ENCODE assay signal across 8 cellular contexts in the genomic region with DNA sequence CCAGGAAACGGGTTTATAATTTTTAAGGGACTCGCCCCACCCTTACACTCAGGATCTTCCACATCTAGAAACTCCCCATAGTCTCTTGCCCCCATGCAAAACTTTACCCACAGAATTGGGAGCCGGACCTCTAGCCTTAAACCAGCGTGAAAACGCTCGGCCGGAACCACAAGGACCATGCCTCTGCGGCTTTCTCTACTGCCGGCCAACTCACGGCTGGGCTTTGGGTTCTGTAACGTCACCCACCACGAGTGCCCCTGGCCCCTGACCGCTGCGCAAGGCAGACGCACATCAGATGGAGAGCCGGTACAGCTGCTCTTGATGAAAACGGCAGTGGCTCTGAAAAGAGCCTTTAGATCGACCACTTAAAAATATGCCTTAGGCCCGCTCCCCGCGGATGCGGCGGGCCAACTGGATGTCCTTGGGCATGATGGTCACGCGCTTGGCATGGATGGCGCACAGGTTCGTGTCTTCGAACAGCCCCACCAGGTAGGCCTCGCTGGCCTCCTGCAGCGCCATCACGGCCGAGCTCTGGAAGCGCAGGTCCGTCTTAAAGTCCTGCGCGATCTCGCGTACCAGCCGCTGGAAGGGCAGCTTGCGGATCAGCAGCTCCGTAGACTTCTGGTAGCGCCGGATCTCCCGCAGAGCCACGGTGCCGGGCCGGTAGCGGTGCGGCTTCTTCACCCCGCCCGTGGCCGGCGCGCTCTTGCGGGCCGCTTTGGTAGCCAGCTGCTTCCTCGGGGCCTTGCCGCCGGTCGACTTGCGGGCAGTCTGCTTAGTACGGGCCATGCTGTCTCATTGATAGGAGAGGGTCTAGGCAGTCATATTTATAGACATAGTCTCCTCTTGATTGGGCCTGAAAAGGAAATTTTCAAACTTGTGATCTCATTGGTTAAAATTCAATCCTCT. TPM values are rescaled to one million over a fixed set of nuclear protein-coding genes. Genes with fewer than 3 reads are reported as not detected.
DNase-seq lines count a peak whose midpoint lies in the region; ATAC-seq and TF ChIP-seq lines count a peak whose summit lies in the region.
"Not testable (repeated sequence)": the region's sequence is repeated elsewhere in the genome, so short reads cannot be mapped to it uniquely, and the experiment has no call there.

No MANE protein-coding gene starts in this region.

- not testable (repeated sequence) for H3K27me3 ChIP-seq in lung (ENCODE audit: control insufficient read depth, insufficient read depth)

- not testable (repeated sequence) for H2AFZ ChIP-seq in OCI-LY7 (ENCODE audit: low read length)

- H3K79me2 ChIP-seq in OCI-LY7 (ENCODE audit: insufficient read depth, low read depth, low read length): not testable (repeated sequence)

- peak overlapping the region; percentile 64 for H3K4me2 ChIP-seq in OCI-LY7 (ENCODE audit: low read length)

- CTCF ChIA-PET in OCI-LY7 (lab: Charles Lee; ENCODE audit: unreplicated experiment): not testable (repeated sequence)

- DNase-seq in CD14-positive monocyte (ENCODE audit: low spot score) (peak; percentile 40), LNCaP clone FGC (ENCODE audit: low read depth) (peak; percentile 63), OCI-LY7 (ENCODE audit: low spot score) (peak; percentile 66), lung (ENCODE audit: low spot score) (peak; percentile 61)
- DNase-seq in activated CD8-positive, alpha-beta memory T cell treated with anti-CD3 and anti-CD28 coated beads, Interleukin-2, amount 50 U/mL, for 24 hours (ENCODE audit: extremely low read depth): peak; percentile 23
- DNase-seq in effector memory CD8-positive, alpha-beta T cell: peak; percentile 65 to 79 (median 69)
- DNase-seq in stimulated activated CD4-positive, alpha-beta T cell treated with anti-CD3 and anti-CD28 coated beads, Interleukin-2, amount 100 ng/mL, for 24 hours: peak; percentile 49 to 57

- intact Hi-C loops in CD14-positive monocyte (cut with micrococcal nuclease); OCI-LY7 (cut with micrococcal nuclease; ENCODE audit: unreplicated experiment): not testable (repeated sequence)

- POLR2A ChIA-PET in OCI-LY7 (lab: Charles Lee): not testable (repeated sequence)

- not testable (repeated sequence) for H3K4me1 ChIP-seq in OCI-LY7 (ENCODE audit: insufficient read depth, low read length, poor library complexity, severe bottlenecking); lung (ENCODE audit: control insufficient read depth in 2 of 2, insufficient read depth in 2 of 2, low read length in 2 of 2)

- not testable (repeated sequence) for H3K9me3 Mint-ChIP-seq in CD14-positive monocyte; effector memory CD8-positive, alpha-beta T cell

- H3K4me3 ChIP-seq in LNCaP clone FGC (ENCODE audit: low read depth, low read length) (peak overlapping the region; percentile 54), OCI-LY7 (ENCODE audit: low read depth, low read length, poor library complexity, severe bottlenecking) (peak overlapping the region; percentile 67), lung (peak overlapping the region; percentile 31)

- not testable (repeated sequence) for H4K20me1 ChIP-seq in OCI-LY7 (ENCODE audit: insufficient read depth, low read length)

- not testable (repeated sequence) for H3K9me3 ChIP-seq in OCI-LY7 (ENCODE audit: low read length); lung (ENCODE audit: control insufficient read depth in 2 of 2, insufficient read depth in 1 of 2, low read length in 1 of 2)

- not testable (repeated sequence) for H3K27me3 Mint-ChIP-seq in CD14-positive monocyte (ENCODE audit: low read depth in 3 of 3); effector memory CD8-positive, alpha-beta T cell

- H3K9me2 ChIP-seq in OCI-LY7 (ENCODE audit: insufficient read depth, low read length): not testable (repeated sequence)

- TSS peak; percentile 100 for BruUV-seq in OCI-LY7 (replicated peaks; lab: Mats Ljungman, UMichigan)

- not testable (repeated sequence) for H3K36me3 ChIP-seq in OCI-LY7 (ENCODE audit: insufficient read depth, low read length); lung (ENCODE audit: control insufficient read depth in 2 of 2, insufficient read depth in 2 of 2, low read length in 2 of 2)

- peak overlapping the region; percentile 91 to 98 (median 98) for H3K27ac Mint-ChIP-seq in CD14-positive monocyte
- peak overlapping the region; percentile 95 to 98 for H3K27ac Mint-ChIP-seq in effector memory CD8-positive, alpha-beta T cell

- ATAC-seq in GM21447 (IDR thresholded peaks at IDR 0.05; ENCODE audit: unreplicated experiment) (peak; percentile 35), lung (ENCODE audit: insufficient read depth, low FRiP score) (peak; percentile 47)
- peak; percentile 43 for ATAC-seq in effector memory CD8-positive, alpha-beta T cell (replicated peaks)

- WGBS in lung, 2 donors: 0 to 2% methylated on average over 30 to 52 of the region's 62 CpGs

- H3K27ac ChIP-seq in OCI-LY7 (ENCODE audit: low read depth, low read length, poor library complexity, severe bottlenecking) (peak overlapping the region; percentile 87), lung (ENCODE audit: low read depth in 1 of 2, low read length in 1 of 2) (peak overlapping the region; percentile 63 to 83)

- H3K4me3 Mint-ChIP-seq in CD14-positive monocyte: peak overlapping the region; percentile 78 to 87
- peak overlapping the region; percentile 89 for H3K4me3 Mint-ChIP-seq in effector memory CD8-positive, alpha-beta T cell

- not testable (repeated sequence) for TF ChIP-seq CTCF in CD14-positive monocyte (IDR thresholded peaks at IDR 0.05); LNCaP clone FGC (IDR thresholded peaks at IDR 0.05; ENCODE audit: control insufficient read depth, extremely low read depth, insufficient read depth); OCI-LY7 (conservative IDR thresholded peaks at IDR 0.05; ENCODE audit: low read length); lung (IDR thresholded peaks at IDR 0.05; ENCODE audit: control extremely low read depth, extremely low read depth)

- H3K4me1 Mint-ChIP-seq in CD14-positive monocyte: peaks cover 13% of the 10 kb centered on the region
- not testable (repeated sequence) for H3K4me1 Mint-ChIP-seq in effector memory CD8-positive, alpha-beta T cell (ENCODE audit: low read depth in 2 of 2)

- not testable (repeated sequence) for H3K36me3 Mint-ChIP-seq in CD14-positive monocyte
- peaks cover 19% of the 10 kb centered on the region for H3K36me3 Mint-ChIP-seq in effector memory CD8-positive, alpha-beta T cell (ENCODE audit: insufficient read depth)

RNA-seq across cellular contexts. Expression of a gene that starts 30.7 kb away (rescaled TPM):
- 10 to 100 TPM; 49.4 to 79.7 TPM for polyA plus RNA-seq in CD14-positive monocyte
- total RNA-seq in OCI-LY7 (2014; rRNA removed; shearing (Covaris generic)): not detected in 2 replicates
- total RNA-seq in OCI-LY7 (2022): not detected in 2 replicates
- total RNA-seq in lung: 10 to 100 TPM; 11.5 to 25.8 TPM
- 10 to 100 TPM; 78.0 to 94.4 TPM for polyA plus RNA-seq in lung

Comparison
In these comparisons a context has a peak if more than half of its experiments do, and no peak if none do; other contexts are left out.
1. Peak in every context shown above with its lines: DNase-seq, ATAC-seq, H3K4me3 ChIP-seq and H3K27ac ChIP-seq.
2. RNA of a gene that starts 30.7 kb away (total RNA-seq): 11.5 to 25.8 TPM in lung; not detected in OCI-LY7; every median in the first group is over 10 times any median in the second.